Comparison of ENCODE assay signal across 17 cellular contexts in genomic region chr2:231259104-231259503, GRCh38.
"Had no signal": no experiment of that assay in that cellular context is flagged by ENCODE, and none has a peak within 500 bp of the region (broad histone marks: within the 10 kb centered on the region; RNA-seq: fewer than 3 reads in every experiment).

No MANE protein-coding gene starts in this region.

- H3K27me3 Mint-ChIP-seq: activated CD4-positive, alpha-beta memory T cell treated with anti-CD3 and anti-CD28 coated beads for 36 hours; activated naive CD8-positive, alpha-beta T cell; central memory CD8-positive, alpha-beta T cell; stimulated activated memory B cell treated with anti-CD40 and anti-IgM and Interleukin-4, amounts not matched to agents 10 μg/mL and 1 μg/mL and 100 μg/mL, for 72 hours had no signal

- H3K27me3 ChIP-seq: body of pancreas, colonic mucosa, foreskin keratinocyte, sigmoid colon, thyroid gland had no signal

- H3K9me3 Mint-ChIP-seq: activated CD4-positive, alpha-beta memory T cell treated with anti-CD3 and anti-CD28 coated beads for 36 hours; activated T-cell treated with anti-CD3 and anti-CD28 coated beads, Interleukin-2, amount 50 U/mL, for 4 hours; central memory CD8-positive, alpha-beta T cell; nephron; stimulated activated memory B cell treated with anti-CD40 and anti-IgM and Interleukin-4, amounts not matched to agents 10 μg/mL and 1 μg/mL and 100 μg/mL, for 72 hours had no signal

- H3K4me1 ChIP-seq: foreskin keratinocyte, lower lobe of right lung, thyroid gland had no signal

- H3K36me3 ChIP-seq: colonic mucosa had no signal

- H3K4me3 ChIP-seq: body of pancreas, colonic mucosa, lower lobe of right lung, sigmoid colon, thyroid gland had no signal

- ATAC-seq: body of pancreas; foreskin keratinocyte; lower lobe of right lung; stimulated activated memory B cell treated with anti-CD40 and anti-IgM and Interleukin-4, amounts not matched to agents 10 μg/mL and 1 μg/mL and 100 μg/mL, for 72 hours had no signal

- H3K4me1 Mint-ChIP-seq: central memory CD8-positive, alpha-beta T cell; stimulated activated memory B cell treated with anti-CD40 and anti-IgM and Interleukin-4, amounts not matched to agents 10 μg/mL and 1 μg/mL and 100 μg/mL, for 72 hours had no signal

- H3K36me3 Mint-ChIP-seq: activated CD4-positive, alpha-beta memory T cell treated with anti-CD3 and anti-CD28 coated beads for 36 hours had no signal

- H3K4me3 Mint-ChIP-seq: activated CD4-positive, alpha-beta memory T cell treated with anti-CD3 and anti-CD28 coated beads for 36 hours; activated naive CD8-positive, alpha-beta T cell; activated T-cell treated with anti-CD3 and anti-CD28 coated beads, Interleukin-2, amount 50 U/mL, for 4 hours; central memory CD8-positive, alpha-beta T cell; nephron; stimulated activated memory B cell treated with anti-CD40 and anti-IgM and Interleukin-4, amounts not matched to agents 10 μg/mL and 1 μg/mL and 100 μg/mL, for 72 hours had no signal

- H3K9me3 ChIP-seq: body of pancreas, colonic mucosa, lower lobe of right lung, sigmoid colon, thyroid gland had no signal

- H3K27ac Mint-ChIP-seq: activated CD4-positive, alpha-beta memory T cell treated with anti-CD3 and anti-CD28 coated beads for 36 hours; activated naive CD8-positive, alpha-beta T cell; nephron; stimulated activated memory B cell treated with anti-CD40 and anti-IgM and Interleukin-4, amounts not matched to agents 10 μg/mL and 1 μg/mL and 100 μg/mL, for 72 hours had no signal

- H3K27ac ChIP-seq: body of pancreas, foreskin keratinocyte, lower lobe of right lung, sigmoid colon, thyroid gland had no signal

- DNase-seq: activated CD4-positive, alpha-beta memory T cell treated with anti-CD3 and anti-CD28 coated beads for 36 hours; activated effector memory CD4-positive, alpha-beta T cell treated with Interleukin-2 at 50 U/mL for 16 hours; activated T-cell treated with anti-CD3 and anti-CD28 coated beads, Interleukin-2, amount 50 U/mL, for 4 hours; body of pancreas; foreskin keratinocyte; hypothalamus; islet precursor cell; lower lobe of right lung; stimulated activated CD4-positive, alpha-beta T cell treated with anti-CD3 and anti-CD28 coated beads, Interleukin-4, amount 100 ng/mL, for 24 hours; T1000; thyroid gland had no signal
